Comparison of ENCODE assay signal across 24 cellular contexts in genomic region chr14:41806355-41806975, GRCh38.
"Had no signal": no experiment of that assay in that cellular context is flagged by ENCODE, and none has a peak within 500 bp of the region (broad histone marks: within the 10 kb centered on the region; RNA-seq: fewer than 3 reads in every experiment).

No MANE protein-coding gene starts in this region.

- H3K27ac ChIP-seq: brain microvascular endothelial cell, cardiac muscle cell, Peyer's patch, SJSA1, VCaP had no signal

- H3K4me3 ChIP-seq: cardiac muscle cell, Peyer's patch, SJSA1 had no signal

- DNase-seq: activated CD4-positive, alpha-beta memory T cell treated with anti-CD3 and anti-CD28 coated beads for 36 hours; activated CD4-positive, alpha-beta T cell treated with anti-CD3 and anti-CD28 coated beads, Interleukin-2, amount 10 ng/mL, durations not matched to agents 7 days and 5 days; activated CD4-positive, CD25-positive, alpha-beta regulatory T cell; activated CD8-positive, alpha-beta memory T cell treated with anti-CD3 and anti-CD28 coated beads for 24 hours; activated gamma-delta T cell treated with Interleukin-2 at 50 U/mL for 16 hours; activated naive CD4-positive, alpha-beta T cell treated with anti-CD3 and anti-CD28 coated beads, Interleukin-2, amount 10 ng/mL, durations not matched to agents 7 days and 5 days; activated naive CD8-positive, alpha-beta T cell treated with anti-CD3 and anti-CD28 coated beads for 36 hours; activated T-cell treated with anti-CD3 and anti-CD28 coated beads, Interleukin-2, amount 50 U/mL, for 48 hours; brain microvascular endothelial cell; KG1; NCI-H1092; NCI-H1417; NCI-H2029; NCI-H2107; NCI-H510A treated with DMSO at 0.1 percent for 48 hours; NCI-H69; NK-92 treated with Interleukin-12 subunit alpha and Interleukin-12 subunit beta, amount 100 ng/mL, for 24 hours; Peyer's patch; SHP77; T1000 had no signal

- H3K27me3 Mint-ChIP-seq: activated CD4-positive, alpha-beta memory T cell treated with anti-CD3 and anti-CD28 coated beads for 36 hours; activated CD4-positive, alpha-beta T cell treated with anti-CD3 and anti-CD28 coated beads, Interleukin-2, amount 10 ng/mL, durations not matched to agents 7 days and 5 days; activated naive CD4-positive, alpha-beta T cell treated with anti-CD3 and anti-CD28 coated beads, Interleukin-2, amount 10 ng/mL, durations not matched to agents 7 days and 5 days; activated naive CD8-positive, alpha-beta T cell treated with anti-CD3 and anti-CD28 coated beads for 36 hours had no signal

- H3K4me1 ChIP-seq: Peyer's patch, SJSA1 had no signal

- H3K36me3 Mint-ChIP-seq: activated CD4-positive, alpha-beta memory T cell treated with anti-CD3 and anti-CD28 coated beads for 36 hours; activated naive CD4-positive, alpha-beta T cell treated with anti-CD3 and anti-CD28 coated beads, Interleukin-2, amount 10 ng/mL, durations not matched to agents 7 days and 5 days; activated naive CD8-positive, alpha-beta T cell treated with anti-CD3 and anti-CD28 coated beads for 36 hours had no signal

- H3K36me3 ChIP-seq: brain microvascular endothelial cell, cardiac muscle cell, Peyer's patch, SJSA1 had no signal

- H3K4me1 Mint-ChIP-seq: activated naive CD4-positive, alpha-beta T cell treated with anti-CD3 and anti-CD28 coated beads, Interleukin-2, amount 10 ng/mL, durations not matched to agents 7 days and 5 days; activated naive CD8-positive, alpha-beta T cell treated with anti-CD3 and anti-CD28 coated beads for 36 hours had no signal

- H3K4me3 Mint-ChIP-seq: activated CD4-positive, alpha-beta memory T cell treated with anti-CD3 and anti-CD28 coated beads for 36 hours; activated CD4-positive, alpha-beta T cell treated with anti-CD3 and anti-CD28 coated beads, Interleukin-2, amount 10 ng/mL, durations not matched to agents 7 days and 5 days; activated naive CD4-positive, alpha-beta T cell treated with anti-CD3 and anti-CD28 coated beads, Interleukin-2, amount 10 ng/mL, durations not matched to agents 7 days and 5 days; activated naive CD8-positive, alpha-beta T cell treated with anti-CD3 and anti-CD28 coated beads for 36 hours had no signal

- H3K27ac Mint-ChIP-seq: activated CD4-positive, alpha-beta memory T cell treated with anti-CD3 and anti-CD28 coated beads for 36 hours; activated CD4-positive, alpha-beta T cell treated with anti-CD3 and anti-CD28 coated beads, Interleukin-2, amount 10 ng/mL, durations not matched to agents 7 days and 5 days; activated naive CD4-positive, alpha-beta T cell treated with anti-CD3 and anti-CD28 coated beads, Interleukin-2, amount 10 ng/mL, durations not matched to agents 7 days and 5 days; activated naive CD8-positive, alpha-beta T cell treated with anti-CD3 and anti-CD28 coated beads for 36 hours; activated T-helper 2 cell treated with anti-CD3 and anti-CD28 coated beads, Interferon-gamma antibody, Interleukin-2, Interleukin-4, amounts not matched to agents 10 μg/mL and 5 μg/mL and 100 μg/mL, durations not matched to agents 14 hours and 24 hours and 36 hours had no signal

- H3K9me3 Mint-ChIP-seq: activated CD4-positive, alpha-beta memory T cell treated with anti-CD3 and anti-CD28 coated beads for 36 hours; activated naive CD8-positive, alpha-beta T cell treated with anti-CD3 and anti-CD28 coated beads for 36 hours had no signal

- H3K27me3 ChIP-seq: brain microvascular endothelial cell, cardiac muscle cell, Peyer's patch, SJSA1 had no signal

- H3K9me3 ChIP-seq: Peyer's patch, SJSA1 had no signal
